14 cellular contexts compared by ENCODE assay signal in the genomic region with DNA sequence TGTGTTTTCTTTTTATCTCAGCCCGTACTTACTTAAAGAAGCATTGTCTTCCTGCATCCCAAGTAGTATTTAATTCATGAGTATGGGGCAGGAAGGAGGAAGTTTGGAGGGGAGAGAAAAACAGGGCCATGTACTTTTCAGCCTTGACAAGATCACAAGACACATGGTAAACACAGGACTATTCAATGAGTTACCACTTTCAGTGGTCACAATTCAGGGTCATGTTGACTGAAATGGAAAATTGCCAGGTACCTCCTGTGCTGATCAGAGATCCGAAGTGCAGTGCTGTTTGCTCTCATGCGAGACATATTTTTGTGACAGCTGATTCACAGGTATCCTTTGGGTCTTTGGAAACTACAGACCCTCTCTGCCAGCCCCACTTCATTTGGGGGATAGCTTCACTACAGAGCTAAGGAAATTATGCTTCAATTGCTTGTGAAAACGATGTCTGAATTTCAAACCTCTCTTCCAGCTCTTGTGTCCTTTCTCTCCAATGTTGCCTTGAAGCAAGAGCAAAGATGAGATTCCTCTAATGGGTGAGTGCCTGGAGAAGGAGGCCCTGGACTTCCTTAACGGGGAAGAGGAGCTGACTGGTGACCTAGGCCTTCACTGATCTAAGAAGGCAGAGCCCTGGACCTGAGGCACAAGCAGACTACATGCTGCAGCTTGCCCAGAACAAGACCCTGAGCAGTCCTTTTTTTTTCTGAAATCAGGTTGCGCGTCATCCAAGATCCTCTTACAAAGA. TPM values are rescaled to one million over a fixed set of nuclear protein-coding genes. Genes with fewer than 3 reads are reported as not detected.
A peak's percentile ranks its signal among the peaks of the same experiment; 100 is the strongest.
DNase-seq lines count a peak whose midpoint lies in the region; ATAC-seq and TF ChIP-seq lines count a peak whose summit lies in the region.
"Had no signal": no experiment of that assay in that cellular context is flagged by ENCODE, and none has a peak within 500 bp of the region (broad histone marks: within the 10 kb centered on the region; RNA-seq: fewer than 3 reads in every experiment).

No MANE protein-coding gene starts in this region.

- H3K4me1 Mint-ChIP-seq in nephron = peaks cover 10% of the 10 kb centered on the region
- no peaks in the 10 kb centered on the region for H3K4me1 Mint-ChIP-seq in T-helper 2 cell treated with Interferon-gamma antibody and Interleukin-4, amounts not matched to agents 5 μg/mL and 100 μg/mL, for 36 hours (ENCODE audit: low read depth)
- H3K4me1 Mint-ChIP-seq: activated CD4-positive, alpha-beta memory T cell treated with anti-CD3 and anti-CD28 coated beads, Interleukin-2, amount 10 ng/mL, durations not matched to agents 7 days and 5 days had no signal

- no peaks in the 10 kb centered on the region for H3K27me3 Mint-ChIP-seq in nephron (ENCODE audit: low read depth)
- H3K27me3 Mint-ChIP-seq in T-helper 2 cell treated with Interferon-gamma antibody and Interleukin-4, amounts not matched to agents 5 μg/mL and 100 μg/mL, for 36 hours (ENCODE audit: low read depth) = peaks cover 15% of the 10 kb centered on the region

- intact Hi-C loops in heart left ventricle (cut with DNase I) = no loop called here

- TF ChIP-seq CTCF in nephron (IDR thresholded peaks at IDR 0.05; ENCODE audit: unreplicated experiment in 3 of 3) = no peak
- no peak for TF ChIP-seq CTCF in heart left ventricle (IDR thresholded peaks at IDR 0.05)

- peak overlapping the region in 2 of 3 experiments; percentile 48 to 79 for H3K27ac Mint-ChIP-seq in nephron
- no peak overlapping the region for H3K27ac Mint-ChIP-seq in T-helper 2 cell treated with Interferon-gamma antibody and Interleukin-4, amounts not matched to agents 5 μg/mL and 100 μg/mL, for 36 hours
- H3K27ac Mint-ChIP-seq: activated CD4-positive, alpha-beta memory T cell treated with anti-CD3 and anti-CD28 coated beads, Interleukin-2, amount 10 ng/mL, durations not matched to agents 7 days and 5 days had no signal

- H3K36me3 Mint-ChIP-seq in nephron (ENCODE audit: low read depth) = peaks cover 70% of the 10 kb centered on the region
- H3K36me3 Mint-ChIP-seq in T-helper 2 cell treated with Interferon-gamma antibody and Interleukin-4, amounts not matched to agents 5 μg/mL and 100 μg/mL, for 36 hours (ENCODE audit: low read depth) = no peaks in the 10 kb centered on the region

- H3K36me3 ChIP-seq in heart left ventricle = no peaks in the 10 kb centered on the region
- H3K36me3 ChIP-seq: uterus had no signal

- H3K27ac ChIP-seq in heart left ventricle = no peak overlapping the region
- H3K27ac ChIP-seq: dorsolateral prefrontal cortex, RWPE1 had no signal

- H3K4me1 ChIP-seq in heart left ventricle = no peaks in the 10 kb centered on the region
- H3K4me1 ChIP-seq: uterus had no signal

- H3K4me3 Mint-ChIP-seq in nephron = no peak overlapping the region
- H3K4me3 Mint-ChIP-seq in T-helper 2 cell treated with Interferon-gamma antibody and Interleukin-4, amounts not matched to agents 5 μg/mL and 100 μg/mL, for 36 hours = no peak overlapping the region
- H3K4me3 Mint-ChIP-seq: activated CD4-positive, alpha-beta memory T cell treated with anti-CD3 and anti-CD28 coated beads, Interleukin-2, amount 10 ng/mL, durations not matched to agents 7 days and 5 days had no signal

- 75 to 87% (median 78%) methylated on average over 7 of the region's 7 CpGs for WGBS in heart left ventricle, 4 donors

- no peaks in the 10 kb centered on the region for H3K27me3 ChIP-seq in heart left ventricle
- H3K27me3 ChIP-seq: uterus had no signal

- ATAC-seq in GM18511 (IDR thresholded peaks at IDR 0.05; ENCODE audit: unreplicated experiment) (peak; percentile 54), heart left ventricle (no peak)
- ATAC-seq: mucosa of descending colon had no signal

- TF ChIP-seq POLR2A in heart left ventricle (IDR thresholded peaks at IDR 0.05) = no peak

- peaks cover 19% of the 10 kb centered on the region for H3K9me3 Mint-ChIP-seq in nephron
- H3K9me3 Mint-ChIP-seq in T-helper 2 cell treated with Interferon-gamma antibody and Interleukin-4, amounts not matched to agents 5 μg/mL and 100 μg/mL, for 36 hours = peaks cover 10% of the 10 kb centered on the region

- DNase-seq in NCI-H2029 (lab: John Stamatoyannopoulos, UW) (peak; percentile 62), dermis blood vessel endothelial cell (peak; percentile 40), GDM1 (lab: John Stamatoyannopoulos, UW) (no peak), heart left ventricle (no peak)
- DNase-seq in T-helper 2 cell treated with Interferon-gamma antibody and Interleukin-4, amounts not matched to agents 5 μg/mL and 100 μg/mL, for 36 hours (ENCODE audit: low spot score) = no peak
- no peak for DNase-seq in activated CD8-positive, alpha-beta memory T cell treated with anti-CD3 and anti-CD28 coated beads, Interleukin-2, amount 50 U/mL, for 4 hours
- DNase-seq: activated CD4-positive, alpha-beta memory T cell treated with anti-CD3 and anti-CD28 coated beads, Interleukin-2, amount 10 ng/mL, durations not matched to agents 7 days and 5 days; activated effector memory CD4-positive, alpha-beta T cell treated with anti-CD3 and anti-CD28 coated beads, Interleukin-2, amount 50 U/mL, for 16 hours; dorsolateral prefrontal cortex; mucosa of descending colon; uterus had no signal

- H3K4me3 ChIP-seq in heart left ventricle = no peak overlapping the region
- H3K4me3 ChIP-seq: dorsolateral prefrontal cortex, mucosa of descending colon, uterus had no signal

- H3K9me3 ChIP-seq in heart left ventricle = peaks cover 0 to 18% (median 9%) of the 10 kb centered on the region in 12 donors
- H3K9me3 ChIP-seq: uterus had no signal

RNA-seq across cellular contexts. Expression of a gene that starts 44.2 kb away (rescaled TPM):
- total RNA-seq in dermis blood vessel endothelial cell (66.7 and 90.5 TPM in 2 replicates), heart left ventricle (1 to 10 TPM in 5 of 9 donors, under 1 TPM in 3, not detected in 1; 0.42 to 5.0 (median 1.4) TPM)
- polyA plus RNA-seq in heart left ventricle = 1 to 10 TPM in 1 of 2 donors, under 1 TPM in 1; 0.19 to 1.4 TPM
- total RNA-seq: activated CD4-positive, alpha-beta memory T cell treated with anti-CD3 and anti-CD28 coated beads, Interleukin-2, amount 10 ng/mL, durations not matched to agents 7 days and 5 days had no signal

Comparison
In these comparisons a context has a peak if more than half of its experiments do, and no peak if none do; other contexts are left out.
1. DNase-seq: peak in NCI-H2029 (single experiment) and dermis blood vessel endothelial cell (single experiment); none in T-helper 2 cell treated with Interferon-gamma antibody and Interleukin-4, amounts not matched to agents 5 μg/mL and 100 μg/mL, for 36 hours (single experiment), activated CD8-positive, alpha-beta memory T cell treated with anti-CD3 and anti-CD28 coated beads, Interleukin-2, amount 50 U/mL, for 4 hours (single experiment), GDM1 (single experiment) and heart left ventricle (0 of 5).
2. RNA of a gene that starts 44.2 kb away (total RNA-seq): 66.7 to 90.5 TPM in dermis blood vessel endothelial cell; 0.42 to 5.0 TPM in heart left ventricle; every median in the first group is over 10 times any median in the second.